ENCODE assay signal across 9 cellular contexts in the genomic region with DNA sequence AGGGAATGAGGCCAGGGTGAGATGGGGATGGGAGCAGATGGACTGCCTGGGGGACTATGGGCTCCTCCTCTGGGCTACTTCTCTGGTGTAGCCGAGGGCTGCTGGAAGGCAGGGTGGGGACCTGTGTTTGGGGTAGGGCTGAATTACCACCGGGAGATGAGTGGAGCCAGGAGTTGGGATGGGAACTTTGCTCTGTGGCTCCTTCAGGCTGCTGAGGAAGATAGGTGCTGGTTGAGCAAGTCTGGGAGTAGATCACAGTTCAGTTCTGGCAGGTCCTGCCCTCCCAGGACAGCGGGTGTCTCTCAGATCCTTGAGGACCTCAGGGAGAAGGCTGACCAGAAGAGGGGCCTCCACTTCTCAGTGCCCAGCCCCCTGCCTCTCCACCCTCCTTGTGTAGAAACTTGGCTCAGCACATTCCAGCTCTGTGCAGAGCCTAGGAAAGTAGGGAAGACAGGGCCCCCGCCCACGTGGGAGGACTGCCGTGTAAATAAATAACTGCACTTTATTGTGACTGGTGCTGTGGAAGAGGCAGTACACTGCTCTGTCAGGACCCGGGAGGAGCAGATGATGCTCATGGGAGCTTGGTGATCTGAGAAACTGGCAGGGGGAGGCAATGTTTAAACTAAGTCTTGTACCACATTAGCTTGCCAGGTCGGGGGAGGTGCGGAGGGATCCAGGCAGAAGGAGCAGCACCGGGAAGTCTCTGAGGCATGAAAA. TPM values are rescaled to one million over a fixed set of nuclear protein-coding genes. Genes with fewer than 3 reads are reported as not detected.
DNase-seq lines count a peak whose midpoint lies in the region; ATAC-seq and TF ChIP-seq lines count a peak whose summit lies in the region.
"Had no signal": no experiment of that assay in that cellular context is flagged by ENCODE, and none has a peak within 500 bp of the region (broad histone marks: within the 10 kb centered on the region; RNA-seq: fewer than 3 reads in every experiment).

No MANE protein-coding gene starts in this region.

- peaks cover 6% of the 10 kb centered on the region; the same call in 1 of the 2 replicates for H3F3A ChIP-seq in PC-9 (ENCODE audit: insufficient read depth, low read depth)

- TF ChIP-seq CTCF in PC-9 (conservative IDR thresholded peaks at IDR 0.05), result no peak
- TF ChIP-seq CTCF in fibroblast of the aortic adventitia (IDR thresholded peaks at IDR 0.05; ENCODE audit: insufficient read depth, low read length), result no peak

- DNase-seq in ELR (ENCODE audit: low read depth) (peak; percentile 34), PC-9 (no peak), fibroblast of the aortic adventitia (ENCODE audit: low read depth) (peak; percentile 43), retina (peak; percentile 39), ecto neural progenitor cell (ENCODE audit: low spot score) (no peak)

- peaks cover 73% of the 10 kb centered on the region for H3K79me2 ChIP-seq in PC-9 (ENCODE audit: low read depth)

- intact Hi-C loops in PC-9 (cut with micrococcal nuclease; ENCODE audit: unreplicated experiment), result no loop called here

- H3K36me3 ChIP-seq in PC-9 (ENCODE audit: low read depth), result no peaks in the 10 kb centered on the region

- H3K4me3 ChIP-seq in PC-9 (no peak overlapping the region), fibroblast of the aortic adventitia (ENCODE audit: low read depth, low read length) (no peak overlapping the region)

- CTCF ChIA-PET in PC-9 (lab: Charles Lee), result no interaction called here

- H3K9me2 ChIP-seq in PC-9 (ENCODE audit: insufficient read depth), result no peaks in the 10 kb centered on the region

- peaks cover 56% of the 10 kb centered on the region for H4K20me1 ChIP-seq in PC-9 (ENCODE audit: insufficient read depth)

- no TSS peak for BruUV-seq in PC-9 (replicated peaks; lab: Mats Ljungman, UMichigan)

- H3K4me2 ChIP-seq in PC-9, result peak overlapping the region; percentile 25; the same call in 1 of the 2 replicates

- ATAC-seq in GM19351 (IDR thresholded peaks at IDR 0.05; ENCODE audit: unreplicated experiment), result no peak
- no peak for ATAC-seq in HG03378 (IDR thresholded peaks at IDR 0.05; ENCODE audit: unreplicated experiment)
- ATAC-seq in GM18511 (IDR thresholded peaks at IDR 0.05; ENCODE audit: unreplicated experiment), result no peak
- ATAC-seq: left lobe of liver had no signal

- peaks cover 13% of the 10 kb centered on the region for H3K4me1 ChIP-seq in PC-9 (replicated peaks; ENCODE audit: insufficient read depth)

- no peak overlapping the region for H2AFZ ChIP-seq in PC-9

- H3K27me3 ChIP-seq in PC-9 (ENCODE audit: insufficient read depth, low read depth), result no peaks in the 10 kb centered on the region

- POLR2A ChIA-PET in PC-9 (lab: Charles Lee; ENCODE audit: unreplicated experiment), result no interaction called here

- 0 out of 2 replicates have a peak overlapping the region, but pooled peaks have one; percentile 13 for H3K27ac ChIP-seq in PC-9

- H3K9me3 ChIP-seq in PC-9 (ENCODE audit: insufficient read depth, low read depth), result no peaks in the 10 kb centered on the region

RNA-seq across cellular contexts. Expression of a gene that starts 15.3 kb away (rescaled TPM):
- total RNA-seq in PC-9 (2021) (17.1 and 19.1 TPM in 2 replicates), fibroblast of the aortic adventitia (ENCODE audit: low replicate concordance) (2.4 and 6.1 TPM in 2 replicates)

Comparison
In these comparisons a context has a peak if more than half of its experiments do, and no peak if none do; other contexts are left out.
1. DNase-seq: peak in ELR (single experiment), fibroblast of the aortic adventitia (single experiment) and retina (single experiment); none in PC-9 (0 of 2) and ecto neural progenitor cell (single experiment).